In genomic region chr10:96025566-96025965, GRCh38 we compare ENCODE assay signal across 9 cellular contexts. TPM values are rescaled to one million over a fixed set of nuclear protein-coding genes. Genes with fewer than 3 reads are reported as not detected.
DNase-seq lines count a peak whose midpoint lies in the region; ATAC-seq, FAIRE-seq and TF ChIP-seq lines count a peak whose summit lies in the region.
"Had no signal": no experiment of that assay in that cellular context is flagged by ENCODE, and none has a peak within 500 bp of the region (broad histone marks: within the 10 kb centered on the region; RNA-seq: fewer than 3 reads in every experiment).

No MANE protein-coding gene starts in this region.

- no peak overlapping the region for H3K9ac ChIP-seq in H1 (replicated peaks in 1 of 4; ENCODE audit: extremely low read depth in 1 of 4, low read depth in 3 of 4, low read length in 3 of 4)

- H3K56ac ChIP-seq in H1 (replicated peaks; ENCODE audit: insufficient read length, low read depth, low read length): no peak overlapping the region

- intact Hi-C loops in ovary (cut with DNase I): no loop called here

- H3K4me1 ChIP-seq in H1 (replicated peaks in 1 of 4; ENCODE audit: control insufficient read depth in 3 of 4, insufficient read depth in 4 of 4, low read length in 3 of 4) (no peaks in the 10 kb centered on the region), ovary (ENCODE audit: insufficient read depth) (no peaks in the 10 kb centered on the region)

- no peaks in the 10 kb centered on the region for H3K27me3 ChIP-seq in H1 (replicated peaks in 1 of 4; ENCODE audit: control insufficient read depth in 3 of 4, extremely low read depth in 1 of 4, insufficient read depth in 3 of 4, low read length in 3 of 4)
- H3K27me3 ChIP-seq in ovary: no peaks in the 10 kb centered on the region

- H3K18ac ChIP-seq in H1 (ENCODE audit: extremely low read depth, low read length): no peak overlapping the region

- CTCF ChIA-PET in H1 (lab: Charles Lee; ENCODE audit: partially characterized antibody): interaction anchor here (0.9 to 3.0 kb wide), 5 partner anchors 9 to 119 kb away, joined by 3 to 22 read pairs (median 3); partner anchors contain the start of gene CCNJ

- WGBS in H1 (ENCODE audit: extremely low coverage in 1 of 2, insufficient coverage in 1 of 2, insufficient read length in 1 of 2, insufficient replicate concordance in 2 of 2, low coverage in 1 of 2, low lambda C conversion rate in 2 of 2, missing lambda C conversion rate in 1 of 2), 2 experiments: 76% methylated on average over 3 of the region's 3 CpGs; no CpG with 5 or more reads in 1 of the 2 experiments
- WGBS in ovary, 3 donors: 80 to 87% (median 85%) methylated on average over 3 of the region's 3 CpGs

- POLR2A ChIA-PET in H1 (lab: Charles Lee; ENCODE audit: partially characterized antibody): interaction anchor here (0.6 kb wide), 1 partner anchor 82 kb away, joined by 3 read pairs; no protein-coding TSS in a partner anchor

- H3K9me3 Mint-ChIP-seq in stimulated activated naive CD8-positive, alpha-beta T cell treated with anti-CD3 and anti-CD28 coated beads, Interleukin-15, amount 100 ng/mL, for 72 hours: no peaks in the 10 kb centered on the region

- H3K27me3 Mint-ChIP-seq in stimulated activated naive CD8-positive, alpha-beta T cell treated with anti-CD3 and anti-CD28 coated beads, Interleukin-15, amount 100 ng/mL, for 72 hours: peaks cover 7% of the 10 kb centered on the region

- H3K27ac Mint-ChIP-seq in stimulated activated naive CD8-positive, alpha-beta T cell treated with anti-CD3 and anti-CD28 coated beads, Interleukin-15, amount 100 ng/mL, for 72 hours: no peak overlapping the region

- no peak overlapping the region for H3K4ac ChIP-seq in H1 (replicated peaks; ENCODE audit: insufficient read length, low read depth, low read length)

- TF ChIP-seq POLR2A in H1 (IDR thresholded peaks at IDR 0.05; ENCODE audit: control extremely low read depth in 1 of 2, low read depth in 2 of 2, low read length in 2 of 2): no peak
- no peak for TF ChIP-seq POLR2A in ovary (IDR thresholded peaks at IDR 0.05)

- H4K91ac ChIP-seq in H1 (replicated peaks; ENCODE audit: insufficient read length, low read length): no peak overlapping the region

- TF ChIP-seq EP300 in H1 (IDR thresholded peaks at IDR 0.05; ENCODE audit: borderline replicate concordance in 1 of 2, low read depth in 2 of 2, low read length in 2 of 2): no peak
- TF ChIP-seq EP300 in ovary (IDR thresholded peaks at IDR 0.05): no peak

- no peaks in the 10 kb centered on the region for H3K23me2 ChIP-seq in H1 (ENCODE audit: low read depth, low read length)

- no peak overlapping the region for H2AFZ ChIP-seq in H1 (ENCODE audit: low read length)

- no peaks in the 10 kb centered on the region for H3K9me3 ChIP-seq in H1 (ENCODE audit: insufficient read depth in 2 of 2, low read depth in 1 of 2, low read length in 1 of 2)
- no peaks in the 10 kb centered on the region for H3K9me3 ChIP-seq in ovary

- no peak overlapping the region for H4K5ac ChIP-seq in H1 (ENCODE audit: insufficient read length, low read depth, low read length)

- H3K4me1 Mint-ChIP-seq in stimulated activated naive CD8-positive, alpha-beta T cell treated with anti-CD3 and anti-CD28 coated beads, Interleukin-15, amount 100 ng/mL, for 72 hours: no peaks in the 10 kb centered on the region

- H2BK15ac ChIP-seq in H1 (ENCODE audit: low read length): 0 out of 2 replicates have a peak overlapping the region, but pooled peaks have one; percentile 18

- H3K4me2 ChIP-seq in H1 (ENCODE audit: insufficient read depth in 1 of 2, low read depth in 2 of 2, low read length in 2 of 2): no peak overlapping the region

- H2AK5ac ChIP-seq in H1 (ENCODE audit: low read depth, low read length): no peak overlapping the region

- TF ChIP-seq RAD21 in H1 (IDR thresholded peaks at IDR 0.05 in 1 of 2, conservative IDR thresholded peaks at IDR 0.05 in 1 of 2; ENCODE audit: low read depth in 2 of 2, low read length in 2 of 2): peak; percentile 24 to 45; a peak in 3 of 4 replicates

- no peak overlapping the region for H3K4me3 Mint-ChIP-seq in stimulated activated naive CD8-positive, alpha-beta T cell treated with anti-CD3 and anti-CD28 coated beads, Interleukin-15, amount 100 ng/mL, for 72 hours

- H3K14ac ChIP-seq in H1 (ENCODE audit: insufficient read length): no peak overlapping the region

- H3K79me2 ChIP-seq in H1 (ENCODE audit: control insufficient read depth in 1 of 2, insufficient read depth in 2 of 2, low read length in 2 of 2): no peaks in the 10 kb centered on the region

- H3K4me3 ChIP-seq in H1 (ENCODE audit: extremely low read depth in 1 of 4, insufficient read depth in 2 of 4, low read depth in 3 of 4, low read length in 4 of 4) (no peak overlapping the region), ovary (no peak overlapping the region)

- no peak overlapping the region for H2BK120ac ChIP-seq in H1 (replicated peaks; ENCODE audit: low read depth, low read length)

- no peak overlapping the region for H3K27ac ChIP-seq in H1 (ENCODE audit: low read depth, low read length)
- H3K27ac ChIP-seq in ovary: no peak overlapping the region
- H3K27ac ChIP-seq: epithelial cell of prostate had no signal

- H3K23ac ChIP-seq in H1 (ENCODE audit: insufficient read length): no peak overlapping the region

- H2BK5ac ChIP-seq in H1 (ENCODE audit: low read depth, low read length): no peak overlapping the region

- H3K36me3 ChIP-seq in H1 (ENCODE audit: control insufficient read depth in 2 of 4, insufficient read depth in 4 of 4, low read length in 3 of 4): no peaks in the 10 kb centered on the region
- H3K36me3 ChIP-seq in ovary: no peaks in the 10 kb centered on the region

- H4K8ac ChIP-seq in H1 (ENCODE audit: extremely low read depth, insufficient read depth, low read length): no peak overlapping the region

- DNase-seq in activated CD8-positive, alpha-beta memory T cell treated with anti-CD3 and anti-CD28 coated beads, Interleukin-2, amount 50 U/mL, for 48 hours: peak; percentile 52
- no peak for DNase-seq in activated CD8-positive, alpha-beta memory T cell treated with anti-CD3 and anti-CD28 coated beads, Interleukin-2, amount 50 U/mL, for 4 hours
- peak; percentile 58 for DNase-seq in Kasumi-1 (lab: John Stamatoyannopoulos, UW)
- peak in 1 of 2 experiments; percentile 52 for DNase-seq in H1 (ENCODE audit: low read depth in 1 of 2, low spot score in 2 of 2)
- no peak for DNase-seq in stimulated activated naive CD8-positive, alpha-beta T cell treated with anti-CD3 and anti-CD28 coated beads, Interleukin-15, amount 100 ng/mL, for 72 hours
- no peak for DNase-seq in NCI-H524 treated with DMSO at 0.1 percent for 48 hours (lab: John Stamatoyannopoulos, UW)
- no peak for DNase-seq in ovary

- TF ChIP-seq CTCF in H1 (IDR thresholded peaks at IDR 0.05; ENCODE audit: control extremely low read depth in 1 of 3, insufficient read depth in 1 of 3, low read depth in 1 of 3, low read length in 3 of 3): peak; percentile 36 to 73 (median 41)
- no peak for TF ChIP-seq CTCF in ovary (IDR thresholded peaks at IDR 0.05)

- no peak overlapping the region for H2BK20ac ChIP-seq in H1 (ENCODE audit: low read length)

- peak; percentile 78 for ATAC-seq in stimulated activated naive CD8-positive, alpha-beta T cell treated with anti-CD3 and anti-CD28 coated beads, Interleukin-15, amount 100 ng/mL, for 72 hours
- no peak for ATAC-seq in GM21360 (IDR thresholded peaks at IDR 0.05; ENCODE audit: unreplicated experiment)

- H3K79me1 ChIP-seq in H1 (ENCODE audit: low read depth, low read length): no peaks in the 10 kb centered on the region

- no peak overlapping the region for H2BK12ac ChIP-seq in H1 (ENCODE audit: low read depth, low read length)

- FAIRE-seq in H1 (lab: Jason Lieb, UNC): peak; percentile 70

- H4K20me1 ChIP-seq in H1 (replicated peaks in 1 of 2; ENCODE audit: control insufficient read depth in 1 of 2, insufficient read depth in 2 of 2, low read length in 2 of 2): peaks cover 0 to 1% of the 10 kb centered on the region in 2 experiments

TF ChIP-seq in H1, 55 proteins besides CTCF, POLR2A, EP300 and RAD21:
- TF ChIP-seq SRF (IDR thresholded peaks at IDR 0.05; ENCODE audit: low read depth, low read length) (no peak), YY1 (IDR thresholded peaks at IDR 0.05; ENCODE audit: low read depth, low read length) (peak; percentile 63; the same call in 1 of the 2 replicates), MAX (IDR thresholded peaks at IDR 0.05) (peak; percentile 53), KDM5A (IDR thresholded peaks at IDR 0.05; ENCODE audit: low read length) (no peak), SIN3A (conservative IDR thresholded peaks at IDR 0.05 in 1 of 2, IDR thresholded peaks at IDR 0.05 in 1 of 2; ENCODE audit: low read depth in 1 of 2, low read length in 2 of 2) (0 out of 4 replicates have a peak, but pooled peaks of 1 of the 2 experiments have one; percentile 53), CREB1 (IDR thresholded peaks at IDR 0.05) (0 out of 2 replicates have a peak, but pooled peaks have one; percentile 21), NANOG (IDR thresholded peaks at IDR 0.05; ENCODE audit: insufficient read depth, low read depth, low read length, poor library complexity, severe bottlenecking) (no peak)

RNA-seq across cellular contexts. Expression of gene CCNJ, which starts 17.8 kb away (rescaled TPM):
- 34.2 and 34.7 TPM in 2 replicates for total RNA-seq in H1 (2021; fragmentation: NEBNext Ultra II Directional; extraction: Animal tissue kit (Norgen Biotek cat#: 25700))
- 19.5 and 31.4 TPM in 2 replicates for polyA plus RNA-seq in H1 (2011; rRNA removed)
- polyA plus RNA-seq in H1 (2011; cell fraction: cytosol; rRNA removed): 20.8 TPM
- polyA plus RNA-seq in H1 (2011; cell fraction: nucleus; rRNA removed): 26.9 TPM
- 17.2 to 27.1 TPM (median 21.8 TPM) in 4 replicates for polyA plus RNA-seq in H1 (2012, experiment 1 of 2)
- polyA plus RNA-seq in H1 (2012, experiment 2 of 2): 2.5 TPM
- polyA plus RNA-seq in H1 (2013, experiment 1 of 2): 25.8 TPM
- polyA plus RNA-seq in H1 (2013, experiment 2 of 2): 25.9 TPM
- polyA minus RNA-seq in H1 (2011; rRNA and poly(A)+ RNA removed): 81.7 and 139 TPM in 2 replicates
- polyA minus RNA-seq in H1 (2011; cell fraction: cytosol; rRNA and poly(A)+ RNA removed): 28.4 TPM
- 57.8 TPM for polyA minus RNA-seq in H1 (2011; cell fraction: nucleus; rRNA and poly(A)+ RNA removed)
- 1 to 10 TPM; 3.6 to 7.2 (median 5.9) TPM for total RNA-seq in ovary
- 1 to 10 TPM; 3.1 to 4.8 TPM for polyA plus RNA-seq in ovary

Comparison
In these comparisons a context has a peak if more than half of its experiments do, and no peak if none do; other contexts are left out.
1. DNase-seq: peak in activated CD8-positive, alpha-beta memory T cell treated with anti-CD3 and anti-CD28 coated beads, Interleukin-2, amount 50 U/mL, for 48 hours (single experiment) and Kasumi-1 (2 of 2); none in activated CD8-positive, alpha-beta memory T cell treated with anti-CD3 and anti-CD28 coated beads, Interleukin-2, amount 50 U/mL, for 4 hours (single experiment), stimulated activated naive CD8-positive, alpha-beta T cell treated with anti-CD3 and anti-CD28 coated beads, Interleukin-15, amount 100 ng/mL, for 72 hours (0 of 2), NCI-H524 treated with DMSO at 0.1 percent for 48 hours (single experiment) and ovary (0 of 5).
2. CTCF ChIP-seq: peak in H1 (3 of 3); none in ovary (0 of 3).